26 cellular contexts compared by ENCODE assay signal in the genomic region with DNA sequence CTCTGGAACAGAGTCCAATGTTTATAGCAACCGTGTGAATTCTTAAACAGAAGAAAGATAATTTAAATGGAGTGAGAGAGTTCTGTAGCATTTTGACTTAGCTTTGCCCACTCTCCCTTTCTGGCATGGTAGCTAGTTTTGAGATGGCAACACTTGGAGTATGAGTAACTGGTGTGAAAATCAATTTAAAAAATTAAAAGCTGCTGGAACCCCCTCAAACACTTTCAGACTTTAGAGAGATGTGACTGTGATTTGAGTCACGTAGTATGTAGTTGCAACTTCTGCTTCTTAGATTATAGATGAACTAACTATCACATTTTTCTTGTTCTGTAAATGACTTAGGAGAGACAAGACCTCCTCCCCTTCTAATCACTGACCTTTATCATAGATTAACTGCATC.
"Had no signal": no experiment of that assay in that cellular context is flagged by ENCODE, and none has a peak within 500 bp of the region (broad histone marks: within the 10 kb centered on the region; RNA-seq: fewer than 3 reads in every experiment).

No MANE protein-coding gene starts in this region.

- FAIRE-seq: endometrium, islet of Langerhans, keratinocyte had no signal

- H3K9me3 ChIP-seq: colonic mucosa, esophagus squamous epithelium, gastrocnemius medialis, left lung, lower lobe of right lung, mucosa of descending colon had no signal

- H3K36me3 ChIP-seq: colonic mucosa, esophagus squamous epithelium, gastrocnemius medialis, heart right ventricle, left lung, lower lobe of right lung had no signal

- DNase-seq: colonic mucosa; cortex of kidney; effector CD8-positive, alpha-beta T cell; effector memory CD8-positive, alpha-beta T cell; endodermal cell; erythroblast; esophagus squamous epithelium; foreskin fibroblast; foreskin melanocyte; gastrocnemius medialis; glutamatergic neuron; head of caudate nucleus; heart right ventricle; hippocampal formation; left cardiac atrium; left lung; left ventricle myocardium superior; lower lobe of right lung; mesenchymal stem cell; mucosa of descending colon; naive B cell had no signal

- H3K4me1 ChIP-seq: colonic mucosa, esophagus squamous epithelium, gastrocnemius medialis, heart right ventricle, left lung, lower lobe of right lung had no signal

- H3K4me3 ChIP-seq: colonic mucosa, esophagus squamous epithelium, gastrocnemius medialis, heart right ventricle, left lung, lower lobe of right lung, mucosa of descending colon had no signal

- H3K27ac ChIP-seq: colonic mucosa, epithelial cell of prostate, esophagus squamous epithelium, gastrocnemius medialis, heart right ventricle, left lung, lower lobe of right lung had no signal

- ATAC-seq: effector memory CD8-positive, alpha-beta T cell; esophagus mucosa; gastrocnemius medialis; heart right ventricle; left cardiac atrium; left lung; left ventricle myocardium superior; lower lobe of right lung; mucosa of descending colon had no signal

- H3K27me3 ChIP-seq: colonic mucosa, esophagus squamous epithelium, gastrocnemius medialis, heart right ventricle, left lung had no signal
